1 cellular context compared by ENCODE assay signal in genomic region chr1:153977250-153978240, GRCh38.
A peak's percentile ranks its signal among the peaks of the same experiment; 100 is the strongest.
TF ChIP-seq lines count a peak whose summit lies in the region.

Gene JTB, minus strand, starts transcription at chr1:153977674. Its CDS starts 422 bp downstream, at chr1:153977252.

TF ChIP-seq in HepG2, 621 proteins besides CTCF, POLR2A, EP300 and RAD21 (continued from another document and continues in another):
- TF ChIP-seq ZNF318 (CRISPR knock-in tag; IDR thresholded peaks at IDR 0.05) (no peak; the same call in 1 of the 2 replicates), ZFP82 (CRISPR knock-in tag; IDR thresholded peaks at IDR 0.05; ENCODE audit: borderline replicate concordance) (peak; percentile 67; the same call in 1 of the 2 replicates), ZNF75D (CRISPR knock-in tag; IDR thresholded peaks at IDR 0.05; ENCODE audit: borderline replicate concordance) (peak; percentile 65; the same call in 1 of the 2 replicates), CEBPZ (IDR thresholded peaks at IDR 0.05; ENCODE audit: low read length) (no peak), ZNF775 (CRISPR knock-in tag; IDR thresholded peaks at IDR 0.05; ENCODE audit: borderline replicate concordance) (no peak), ZNF354B (CRISPR knock-in tag; IDR thresholded peaks at IDR 0.05) (0 out of 2 replicates have a peak, but pooled peaks have one; percentile 47), ZBTB4 (CRISPR knock-in tag; IDR thresholded peaks at IDR 0.05; ENCODE audit: borderline replicate concordance) (no peak), ZNF776 (CRISPR knock-in tag; IDR thresholded peaks at IDR 0.05) (peak; percentile 93; the same call in 1 of the 2 replicates), KDM5B (CRISPR knock-in tag; IDR thresholded peaks at IDR 0.05; ENCODE audit: borderline replicate concordance) (peak; percentile 80), AHDC1 (CRISPR knock-in tag; IDR thresholded peaks at IDR 0.05; ENCODE audit: borderline replicate concordance) (0 out of 2 replicates have a peak, but pooled peaks have one; percentile 40), ZNF652 (CRISPR knock-in tag; IDR thresholded peaks at IDR 0.05; ENCODE audit: borderline replicate concordance, low read depth) (0 out of 2 replicates have a peak, but pooled peaks have one; percentile 8), ZMYM4 (CRISPR knock-in tag; IDR thresholded peaks at IDR 0.05) (peak; percentile 60), TEAD2 (CRISPR knock-in tag; IDR thresholded peaks at IDR 0.05) (no peak), ZNF609 (CRISPR knock-in tag; IDR thresholded peaks at IDR 0.05; ENCODE audit: borderline replicate concordance) (no peak), PAX8 (CRISPR knock-in tag; IDR thresholded peaks at IDR 0.05; ENCODE audit: borderline replicate concordance) (no peak), MTERF4 (CRISPR knock-in tag; IDR thresholded peaks at IDR 0.05) (no peak), ZNF552 (CRISPR knock-in tag; IDR thresholded peaks at IDR 0.05; ENCODE audit: borderline replicate concordance) (no peak), HBP1 (CRISPR knock-in tag; IDR thresholded peaks at IDR 0.05; ENCODE audit: low read depth) (peak; percentile 75; the same call in 1 of the 2 replicates)
